Comparison of ENCODE assay signal across 20 cellular contexts in the genomic region with DNA sequence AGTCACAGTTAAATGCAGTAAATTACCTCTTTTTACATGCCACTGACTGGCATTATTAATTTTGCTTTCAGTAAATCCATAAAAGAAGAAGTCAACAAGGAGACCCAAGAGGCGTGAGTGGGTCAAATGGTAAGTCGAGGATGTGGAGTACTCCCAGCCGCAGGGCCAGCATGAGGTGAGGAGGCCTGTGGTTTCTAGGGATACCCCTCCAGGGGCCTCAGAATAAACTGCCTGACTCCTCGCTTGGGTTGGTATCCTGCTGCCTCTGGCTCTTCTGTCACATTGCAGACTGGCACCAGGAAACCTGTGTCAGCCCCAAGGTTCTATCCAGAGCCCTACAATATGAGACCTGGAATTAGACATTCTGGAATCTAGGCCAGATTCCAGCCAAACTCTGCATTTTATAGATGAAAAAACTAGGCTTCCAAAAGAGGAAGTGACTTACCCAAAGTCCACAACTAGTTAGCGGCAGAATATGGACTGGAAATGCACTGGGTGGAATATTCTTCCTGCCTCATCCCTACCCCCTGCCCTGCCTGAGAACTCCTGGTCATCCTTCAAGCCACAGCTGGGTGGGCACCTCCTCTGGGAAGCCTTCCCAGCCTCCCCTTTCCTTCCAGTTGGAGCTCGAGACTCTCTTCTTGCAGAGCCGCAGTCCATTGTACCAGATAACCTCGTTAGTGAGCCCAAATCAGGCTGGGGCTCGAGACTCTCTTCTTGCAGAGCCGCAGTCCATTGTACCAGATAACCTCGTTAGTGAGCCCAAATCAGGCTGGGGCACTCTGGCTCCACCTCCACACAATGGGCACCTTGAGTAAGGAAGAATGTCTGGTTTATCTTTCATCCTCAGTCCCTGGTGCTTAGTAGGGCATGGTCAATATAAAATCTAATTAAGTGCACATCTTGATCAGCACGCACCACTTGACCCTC.
"Had no signal": no experiment of that assay in that cellular context is flagged by ENCODE, and none has a peak within 500 bp of the region (broad histone marks: within the 10 kb centered on the region; RNA-seq: fewer than 3 reads in every experiment).

No MANE protein-coding gene starts in this region.

- DNase-seq: activated gamma-delta T cell treated with Interleukin-2 at 50 U/mL for 16 hours; cerebellar nuclear complex; cortex of kidney; effector CD4-positive, alpha-beta T cell; head of caudate nucleus; kidney; left lung; mammary epithelial cell; midbrain; occipital lobe; stimulated activated CD4-positive, alpha-beta T cell treated with anti-CD3 and anti-CD28 coated beads, Interleukin-2, amount 100 ng/mL, for 24 hours; stimulated activated naive CD4-positive, alpha-beta T cell treated with Interleukin-2 at 50 U/mL for 16 hours; T1000; tibial artery had no signal

- H3K4me3 Mint-ChIP-seq: nephron had no signal

- H3K27ac Mint-ChIP-seq: activated naive CD4-positive, alpha-beta T cell treated with anti-CD3 and anti-CD28 coated beads, Interleukin-2, amount 50 U/mL, for 72 hours; nephron; progenitor cell of endocrine pancreas had no signal

- H3K9me3 Mint-ChIP-seq: activated naive CD4-positive, alpha-beta T cell treated with anti-CD3 and anti-CD28 coated beads, Interleukin-2, amount 50 U/mL, for 72 hours; nephron had no signal

- H3K36me3 Mint-ChIP-seq: activated naive CD4-positive, alpha-beta T cell treated with anti-CD3 and anti-CD28 coated beads, Interleukin-2, amount 50 U/mL, for 72 hours had no signal

- FAIRE-seq: astrocyte, bronchial epithelial cell, frontal cortex, kidney had no signal
